Comparison of ENCODE assay signal across 9 cellular contexts in the genomic region with DNA sequence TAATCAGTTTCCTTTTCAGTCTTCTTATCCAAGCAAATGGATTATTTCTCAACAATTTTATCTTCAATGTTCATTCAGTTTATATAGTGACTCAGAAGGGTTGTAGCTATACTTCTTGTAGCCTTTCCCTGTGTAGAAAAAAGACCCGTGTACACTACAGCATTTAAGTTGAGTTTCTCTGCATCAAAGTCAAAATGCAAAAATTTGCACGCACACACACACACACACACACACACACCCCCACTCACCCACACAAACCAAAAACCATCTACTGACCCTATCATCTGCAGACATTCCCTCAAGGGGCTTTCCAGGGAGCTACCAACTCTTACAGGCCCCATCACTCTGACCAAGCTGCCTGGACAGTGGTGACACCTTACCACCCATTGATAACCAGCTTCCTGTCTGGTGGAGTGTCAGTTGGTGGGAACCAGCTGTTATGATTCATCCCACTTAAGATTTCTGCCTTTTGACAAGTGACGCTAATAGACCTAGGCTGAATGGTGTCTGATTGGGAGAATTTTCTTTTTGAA. TPM values are rescaled to one million over a fixed set of nuclear protein-coding genes. Genes with fewer than 3 reads are reported as not detected.
A peak's percentile ranks its signal among the peaks of the same experiment; 100 is the strongest.
DNase-seq lines count a peak whose midpoint lies in the region; ATAC-seq and TF ChIP-seq lines count a peak whose summit lies in the region.
"Had no signal": no experiment of that assay in that cellular context is flagged by ENCODE, and none has a peak within 500 bp of the region (broad histone marks: within the 10 kb centered on the region; RNA-seq: fewer than 3 reads in every experiment).

No MANE protein-coding gene starts in this region.

- H3K9me3 ChIP-seq in WERI-Rb-1 (ENCODE audit: severe bottlenecking) = no peaks in the 10 kb centered on the region

- H3K27ac ChIP-seq in coronary artery (no peak overlapping the region), WERI-Rb-1 (no peak overlapping the region)

- no peaks in the 10 kb centered on the region for H3K36me3 ChIP-seq in WERI-Rb-1

- no peak overlapping the region for H3K4me3 ChIP-seq in cardiac fibroblast (replicated peaks in 1 of 2; ENCODE audit: low read depth in 2 of 2, low read length in 2 of 2)
- no peak overlapping the region for H3K4me3 ChIP-seq in coronary artery
- H3K4me3 ChIP-seq in WERI-Rb-1 (ENCODE audit: low read depth, low read length) = no peak overlapping the region
- H3K4me3 ChIP-seq: lung had no signal

- in situ Hi-C loops in G401 (cut with HindIII; ENCODE audit: low sequenced_read_pairs) = no loop called here

- H3K27me3 ChIP-seq in WERI-Rb-1 (ENCODE audit: insufficient read depth, low read depth, severe bottlenecking) = no peaks in the 10 kb centered on the region

- ATAC-seq in GM19468 (IDR thresholded peaks at IDR 0.05; ENCODE audit: extremely low read depth, unreplicated experiment) (peak; percentile 92), HG03558 (IDR thresholded peaks at IDR 0.05; ENCODE audit: extremely low read depth, unreplicated experiment) (peak; percentile 84)

- DNase-seq in Daoy (ENCODE audit: low read depth) (peak; percentile 89), cardiac fibroblast (ENCODE audit: low read depth in 2 of 2) (peak; percentile 77), coronary artery (ENCODE audit: low spot score) (no peak), WERI-Rb-1 (no peak), superior temporal gyrus (ENCODE audit: extremely low spot score) (no peak), G401 (ENCODE audit: low spot score) (no peak)

- no peak for TF ChIP-seq CTCF in cardiac fibroblast (IDR thresholded peaks at IDR 0.05; ENCODE audit: low read depth, low read length)
- no peak for TF ChIP-seq CTCF in coronary artery (IDR thresholded peaks at IDR 0.05)
- TF ChIP-seq CTCF in WERI-Rb-1 (IDR thresholded peaks at IDR 0.05; ENCODE audit: low read depth, low read length) = no peak

RNA-seq across cellular contexts. Expression of gene ELL2, which starts 12.2 kb away (rescaled TPM):
- 20.2 and 29.9 TPM in 2 replicates for total RNA-seq in Daoy (2014; rRNA removed; shearing (Covaris generic))
- 0.54 and 1.5 TPM in 2 replicates for total RNA-seq in G401 (2014; rRNA removed; shearing (Covaris generic))

Comparison
In these comparisons a context has a peak if more than half of its experiments do, and no peak if none do; other contexts are left out.
1. DNase-seq: peak in Daoy (single experiment) and cardiac fibroblast (2 of 2); none in coronary artery (single experiment), WERI-Rb-1 (single experiment), superior temporal gyrus (single experiment) and G401 (single experiment).